ENCODE assay signal across 8 cellular contexts in the genomic region with DNA sequence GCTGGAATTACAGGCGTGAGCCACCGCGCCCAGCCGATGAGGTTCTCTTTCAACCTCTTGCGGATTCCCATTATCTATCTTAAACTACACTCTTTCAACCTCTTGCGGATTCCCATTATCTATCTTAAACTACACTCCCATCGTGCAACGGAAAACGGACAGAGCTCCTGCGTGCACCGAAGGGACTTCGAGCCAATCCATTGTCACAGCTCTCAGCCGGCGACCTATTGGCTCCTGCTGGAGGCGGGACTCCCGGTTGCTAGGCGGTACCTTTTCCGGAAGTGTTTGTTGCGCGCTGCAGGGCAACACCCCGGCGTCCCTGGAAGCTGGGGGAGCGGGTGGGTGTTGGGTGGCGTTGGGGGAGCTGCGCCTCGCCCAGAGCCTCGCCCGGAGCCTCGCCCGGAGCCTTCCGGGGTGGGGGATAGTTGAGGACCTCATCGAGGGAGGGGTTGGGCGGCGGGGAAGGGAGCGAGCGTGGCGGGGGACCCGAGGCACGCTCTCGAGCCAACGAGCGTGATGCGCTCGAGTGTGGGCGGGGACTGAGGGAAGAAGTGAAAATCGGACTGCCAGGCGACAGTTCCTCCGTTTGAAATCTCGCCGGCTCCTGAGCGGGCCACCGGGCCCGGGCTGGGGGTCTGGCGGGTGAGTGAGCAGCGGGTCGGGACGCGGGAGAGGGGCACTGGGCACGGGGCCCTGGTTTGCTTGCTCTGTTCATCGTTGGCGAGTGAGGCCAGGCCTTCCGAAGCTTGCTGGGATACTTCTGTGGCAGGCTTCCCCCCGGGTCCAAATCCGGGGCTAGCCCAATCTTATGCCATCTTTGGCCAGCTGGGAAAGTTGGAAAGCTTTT. TPM values are rescaled to one million over a fixed set of nuclear protein-coding genes. Genes with fewer than 3 reads are reported as not detected.
A peak's percentile ranks its signal among the peaks of the same experiment; 100 is the strongest.
DNase-seq lines count a peak whose midpoint lies in the region; ATAC-seq and TF ChIP-seq lines count a peak whose summit lies in the region.

Gene CEP164 (plus strand): TSS at position 288 of the 847 bp plus-strand sequence. CDS start 10,733 bp downstream, outside the sequence.

- peaks cover 4% of the 10 kb centered on the region for H3K27me3 Mint-ChIP-seq in activated T-helper 2 cell treated with anti-CD3 and anti-CD28 coated beads, Interferon-gamma antibody, Interleukin-2, Interleukin-4, amounts not matched to agents 10 μg/mL and 5 μg/mL and 100 μg/mL, durations not matched to agents 14 hours and 24 hours and 36 hours (ENCODE audit: low read depth)
- H3K27me3 Mint-ChIP-seq in natural killer cell treated with Interleukin-12 subunit alpha and Interleukin-12 subunit beta and Interleukin-15 and Interleukin-18, amount 100 ng/mL, for 72 hours: no peaks in the 10 kb centered on the region

- TF ChIP-seq CTCF in RWPE2 (IDR thresholded peaks at IDR 0.05; ENCODE audit: poor library complexity, severe bottlenecking) (no peak), fibroblast of pulmonary artery (IDR thresholded peaks at IDR 0.05; ENCODE audit: low read length, missing control alignments) (no peak)

- H3K36me3 Mint-ChIP-seq in activated T-helper 2 cell treated with anti-CD3 and anti-CD28 coated beads, Interferon-gamma antibody, Interleukin-2, Interleukin-4, amounts not matched to agents 10 μg/mL and 5 μg/mL and 100 μg/mL, durations not matched to agents 14 hours and 24 hours and 36 hours (ENCODE audit: low read depth): no peaks in the 10 kb centered on the region
- no peaks in the 10 kb centered on the region for H3K36me3 Mint-ChIP-seq in natural killer cell treated with Interleukin-12 subunit alpha and Interleukin-12 subunit beta and Interleukin-15 and Interleukin-18, amount 100 ng/mL, for 72 hours

- H3K36me3 ChIP-seq in RWPE2 (ENCODE audit: low read depth): no peaks in the 10 kb centered on the region

- DNase-seq in EH (ENCODE audit: low read depth) (peak; percentile 98), H4 (ENCODE audit: low spot score) (peak; percentile 95), LoVo (ENCODE audit: low spot score) (peak; percentile 95), RWPE2 (ENCODE audit: low spot score) (peak; percentile 94), fibroblast of pulmonary artery (ENCODE audit: low read depth) (peak; percentile 97)
- DNase-seq in activated T-helper 2 cell treated with anti-CD3 and anti-CD28 coated beads, Interferon-gamma antibody, Interleukin-2, Interleukin-4, amounts not matched to agents 10 μg/mL and 5 μg/mL and 100 μg/mL, durations not matched to agents 14 hours and 24 hours and 36 hours (ENCODE audit: low spot score): peak; percentile 95
- DNase-seq in natural killer cell treated with Interleukin-12 subunit alpha and Interleukin-12 subunit beta and Interleukin-15 and Interleukin-18, amount 100 ng/mL, for 72 hours (ENCODE audit: low spot score): peak; percentile 96
- peak; percentile 93 for DNase-seq in stimulated activated naive CD8-positive, alpha-beta T cell treated with anti-CD3 and anti-CD28 coated beads, Interleukin-15, Interleukin-2, amounts not matched to agents 100 U/mL and 50 U/mL, for 24 hours

- peak within 1 kb of the TSS; percentile 56 for H3K27ac Mint-ChIP-seq in activated T-helper 2 cell treated with anti-CD3 and anti-CD28 coated beads, Interferon-gamma antibody, Interleukin-2, Interleukin-4, amounts not matched to agents 10 μg/mL and 5 μg/mL and 100 μg/mL, durations not matched to agents 14 hours and 24 hours and 36 hours
- H3K27ac Mint-ChIP-seq in natural killer cell treated with Interleukin-12 subunit alpha and Interleukin-12 subunit beta and Interleukin-15 and Interleukin-18, amount 100 ng/mL, for 72 hours: no peak within 1 kb of the TSS

- H3K4me3 Mint-ChIP-seq in activated T-helper 2 cell treated with anti-CD3 and anti-CD28 coated beads, Interferon-gamma antibody, Interleukin-2, Interleukin-4, amounts not matched to agents 10 μg/mL and 5 μg/mL and 100 μg/mL, durations not matched to agents 14 hours and 24 hours and 36 hours (ENCODE audit: low read depth): peak within 1 kb of the TSS; percentile 60
- H3K4me3 Mint-ChIP-seq in natural killer cell treated with Interleukin-12 subunit alpha and Interleukin-12 subunit beta and Interleukin-15 and Interleukin-18, amount 100 ng/mL, for 72 hours: peak within 1 kb of the TSS; percentile 64

- no peaks in the 10 kb centered on the region for H3K27me3 ChIP-seq in RWPE2 (ENCODE audit: insufficient read depth, poor library complexity, severe bottlenecking)

- no peaks in the 10 kb centered on the region for H3K9me3 Mint-ChIP-seq in activated T-helper 2 cell treated with anti-CD3 and anti-CD28 coated beads, Interferon-gamma antibody, Interleukin-2, Interleukin-4, amounts not matched to agents 10 μg/mL and 5 μg/mL and 100 μg/mL, durations not matched to agents 14 hours and 24 hours and 36 hours
- H3K9me3 Mint-ChIP-seq in natural killer cell treated with Interleukin-12 subunit alpha and Interleukin-12 subunit beta and Interleukin-15 and Interleukin-18, amount 100 ng/mL, for 72 hours: no peaks in the 10 kb centered on the region

- intact Hi-C loops in activated T-helper 2 cell treated with anti-CD3 and anti-CD28 coated beads, Interferon-gamma antibody, Interleukin-2, Interleukin-4, amounts not matched to agents 10 μg/mL and 5 μg/mL and 100 μg/mL, durations not matched to agents 14 hours and 24 hours and 36 hours (cut with micrococcal nuclease): loop anchor here (1.0 to 2.0 kb wide), 2 partner anchors 11 to 97 kb away; partner anchors contain the start of gene BACE1

- H3K4me3 ChIP-seq in RWPE2 (ENCODE audit: severe bottlenecking): peak within 1 kb of the TSS; percentile 92
- peak within 1 kb of the TSS; percentile 84 for H3K4me3 ChIP-seq in fibroblast of pulmonary artery (replicated peaks; ENCODE audit: low read depth, low read length)

- peaks cover 8% of the 10 kb centered on the region for H3K4me1 Mint-ChIP-seq in activated T-helper 2 cell treated with anti-CD3 and anti-CD28 coated beads, Interferon-gamma antibody, Interleukin-2, Interleukin-4, amounts not matched to agents 10 μg/mL and 5 μg/mL and 100 μg/mL, durations not matched to agents 14 hours and 24 hours and 36 hours (ENCODE audit: low read depth)
- peaks cover 0 to 10% of the 10 kb centered on the region in 2 donors for H3K4me1 Mint-ChIP-seq in natural killer cell treated with Interleukin-12 subunit alpha and Interleukin-12 subunit beta and Interleukin-15 and Interleukin-18, amount 100 ng/mL, for 72 hours (ENCODE audit: low read depth in 2 of 2)

- H3K27ac ChIP-seq in RWPE2 (ENCODE audit: poor library complexity, severe bottlenecking): peak within 1 kb of the TSS; percentile 61

- ATAC-seq in RWPE2 (ENCODE audit: low read depth): peak; percentile 95
- peak; percentile 98 for ATAC-seq in natural killer cell treated with Interleukin-12 subunit alpha and Interleukin-12 subunit beta and Interleukin-15 and Interleukin-18, amount 100 ng/mL, for 72 hours
- ATAC-seq in stimulated activated naive CD8-positive, alpha-beta T cell treated with anti-CD3 and anti-CD28 coated beads, Interleukin-15, Interleukin-2, amounts not matched to agents 100 U/mL and 50 U/mL, for 24 hours: peak; percentile 98

- H3K4me1 ChIP-seq in RWPE2 (ENCODE audit: insufficient read depth, poor library complexity, severe bottlenecking): no peaks in the 10 kb centered on the region

- no peaks in the 10 kb centered on the region for H3K9me3 ChIP-seq in RWPE2 (ENCODE audit: severe bottlenecking)

RNA-seq across cellular contexts. Expression of gene CEP164, which starts in this region (rescaled TPM):
- 16.5 and 19.6 TPM in 2 replicates for total RNA-seq in H4 (2014; rRNA removed; shearing (Covaris generic))
- total RNA-seq in activated T-helper 2 cell treated with anti-CD3 and anti-CD28 coated beads, Interferon-gamma antibody, Interleukin-2, Interleukin-4, amounts not matched to agents 10 μg/mL and 5 μg/mL and 100 μg/mL, durations not matched to agents 14 hours and 24 hours and 36 hours: 32.3 and 34.2 TPM in 2 replicates
- 10 to 100 TPM; 30.1 to 60.8 TPM for total RNA-seq in natural killer cell treated with Interleukin-12 subunit alpha and Interleukin-12 subunit beta and Interleukin-15 and Interleukin-18, amount 100 ng/mL, for 72 hours

Comparison
In these comparisons a context has a peak if more than half of its experiments do, and no peak if none do; other contexts are left out.
1. Peak in every context shown above with its lines: DNase-seq, ATAC-seq, H3K4me3 ChIP-seq and H3K27ac ChIP-seq.